ENCODE assay signal across 10 cellular contexts in the genomic region with DNA sequence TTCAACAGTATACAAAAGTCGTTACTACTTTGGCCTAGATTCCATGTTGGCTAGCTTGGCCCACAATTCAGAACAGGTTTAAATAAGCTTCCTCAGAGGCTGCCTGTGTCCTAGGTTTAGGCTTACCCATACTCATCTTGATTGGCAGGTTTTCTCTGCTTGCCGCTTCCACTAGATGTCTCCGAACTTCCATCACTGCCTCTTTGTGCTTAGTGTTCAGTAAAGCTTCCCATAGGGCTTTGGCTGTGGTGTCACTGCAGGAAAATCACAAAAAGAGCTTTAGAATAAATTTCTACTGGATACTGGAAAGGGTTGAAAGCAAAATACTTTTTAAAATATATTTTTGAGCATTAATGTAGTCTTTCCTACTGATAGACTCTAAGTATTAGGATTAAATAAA. TPM values are rescaled to one million over a fixed set of nuclear protein-coding genes. Genes with fewer than 3 reads are reported as not detected.
DNase-seq lines count a peak whose midpoint lies in the region; ATAC-seq and TF ChIP-seq lines count a peak whose summit lies in the region.
"Had no signal": no experiment of that assay in that cellular context is flagged by ENCODE, and none has a peak within 500 bp of the region (broad histone marks: within the 10 kb centered on the region; RNA-seq: fewer than 3 reads in every experiment).

No MANE protein-coding gene starts in this region.

- H3K4me1 Mint-ChIP-seq in endothelial cell (ENCODE audit: unreplicated experiment) = no peaks in the 10 kb centered on the region
- H3K4me1 Mint-ChIP-seq in naive thymus-derived CD8-positive, alpha-beta T cell = peaks cover 16 to 28% (median 27%) of the 10 kb centered on the region in 4 donors

- no peaks in the 10 kb centered on the region for H3K9me3 Mint-ChIP-seq in endothelial cell (ENCODE audit: unreplicated experiment)
- H3K9me3 Mint-ChIP-seq in naive thymus-derived CD8-positive, alpha-beta T cell = no peaks in the 10 kb centered on the region
- H3K9me3 Mint-ChIP-seq: activated naive CD8-positive, alpha-beta T cell treated with anti-CD3 and anti-CD28 coated beads, Interleukin-2, amount 10 ng/mL, durations not matched to agents 7 days and 5 days; T-helper 1 cell treated with Interleukin-12 subunit alpha and Interleukin-12 subunit beta and Interleukin-4 antibody, amounts not matched to agents 30 μg/mL and 1 μg/mL, for 36 hours had no signal

- no peak overlapping the region for H2AFZ ChIP-seq in neural cell (ENCODE audit: low read depth, low read length)

- no peak for ATAC-seq in naive thymus-derived CD8-positive, alpha-beta T cell
- no peak for ATAC-seq in HG03520 (IDR thresholded peaks at IDR 0.05; ENCODE audit: unreplicated experiment)

- peak; percentile 6 for TF ChIP-seq CTCF in GM12873 (IDR thresholded peaks at IDR 0.05; ENCODE audit: insufficient read depth, low read depth, low read length, missing control alignments)
- no peak for TF ChIP-seq CTCF in endothelial cell (IDR thresholded peaks at IDR 0.05; ENCODE audit: unreplicated experiment)
- peak; percentile 67 for TF ChIP-seq CTCF in neural cell (IDR thresholded peaks at IDR 0.05; ENCODE audit: poor library complexity, severe bottlenecking)

- H3K36me3 Mint-ChIP-seq in endothelial cell (ENCODE audit: low read depth, unreplicated experiment) = no peaks in the 10 kb centered on the region
- peaks cover under 1 to 38% (median 25%) of the 10 kb centered on the region in 3 donors for H3K36me3 Mint-ChIP-seq in naive thymus-derived CD8-positive, alpha-beta T cell

- no peaks in the 10 kb centered on the region for H3K27me3 Mint-ChIP-seq in endothelial cell (ENCODE audit: unreplicated experiment)
- no peaks in the 10 kb centered on the region for H3K27me3 Mint-ChIP-seq in naive thymus-derived CD8-positive, alpha-beta T cell
- H3K27me3 Mint-ChIP-seq: activated naive CD8-positive, alpha-beta T cell treated with anti-CD3 and anti-CD28 coated beads, Interleukin-2, amount 10 ng/mL, durations not matched to agents 7 days and 5 days had no signal

- H3K9me2 ChIP-seq in neural cell (ENCODE audit: insufficient read depth, low read length) = no peaks in the 10 kb centered on the region

- no peaks in the 10 kb centered on the region for H4K20me1 ChIP-seq in neural cell (ENCODE audit: insufficient read depth)

- H3K4me2 ChIP-seq in neural cell (ENCODE audit: low read length) = no peak overlapping the region

- TF ChIP-seq EP300 in neural cell (conservative IDR thresholded peaks at IDR 0.05; ENCODE audit: poor library complexity, severe bottlenecking) = no peak

- no peak overlapping the region for H3K27ac ChIP-seq in neural cell (ENCODE audit: low read length)
- no peak overlapping the region for H3K27ac ChIP-seq in effector memory CD4-positive, alpha-beta T cell (ENCODE audit: insufficient read depth, low read length, poor library complexity, severe bottlenecking)

- no peaks in the 10 kb centered on the region for H3F3A ChIP-seq in neural cell (ENCODE audit: insufficient read depth, low read length, poor library complexity, severe bottlenecking)

- H3K27me3 ChIP-seq in neural cell (ENCODE audit: insufficient read depth, low read depth, low read length) = no peaks in the 10 kb centered on the region
- H3K27me3 ChIP-seq in effector memory CD4-positive, alpha-beta T cell (replicated peaks; ENCODE audit: control insufficient read depth, insufficient read depth, low read length, poor library complexity, severe bottlenecking) = no peaks in the 10 kb centered on the region

- H3K27ac Mint-ChIP-seq in endothelial cell (ENCODE audit: unreplicated experiment) = no peak overlapping the region
- peak overlapping the region in 1 of 10 donors; percentile 52 for H3K27ac Mint-ChIP-seq in naive thymus-derived CD8-positive, alpha-beta T cell
- H3K27ac Mint-ChIP-seq: activated naive CD8-positive, alpha-beta T cell treated with anti-CD3 and anti-CD28 coated beads, Interleukin-2, amount 10 ng/mL, durations not matched to agents 7 days and 5 days; T-helper 1 cell treated with Interleukin-12 subunit alpha and Interleukin-12 subunit beta and Interleukin-4 antibody, amounts not matched to agents 30 μg/mL and 1 μg/mL, for 36 hours had no signal

- H3K9ac ChIP-seq in neural cell (ENCODE audit: low read length) = no peak overlapping the region

- H3K36me3 ChIP-seq in neural cell (ENCODE audit: insufficient read depth, low read length) = no peaks in the 10 kb centered on the region
- H3K36me3 ChIP-seq in effector memory CD4-positive, alpha-beta T cell (ENCODE audit: control insufficient read depth, insufficient read depth, low read length) = peaks cover 7% of the 10 kb centered on the region

- peak; percentile 70 for TF ChIP-seq RAD21 in neural cell (conservative IDR thresholded peaks at IDR 0.05)

- no peaks in the 10 kb centered on the region for H3K79me2 ChIP-seq in neural cell (replicated peaks; ENCODE audit: insufficient read depth, low read length)

- H3K4me1 ChIP-seq in effector memory CD4-positive, alpha-beta T cell (ENCODE audit: control insufficient read depth, insufficient read depth, low read length, poor library complexity, severe bottlenecking) = no peaks in the 10 kb centered on the region

- DNase-seq in NCI-H82 (lab: John Stamatoyannopoulos, UW) (peak; percentile 66), endothelial cell (ENCODE audit: low spot score) (peak; percentile 5), cortex of kidney (lab: John Stamatoyannopoulos, UW) (no peak)
- DNase-seq in naive thymus-derived CD8-positive, alpha-beta T cell = no peak
- DNase-seq in effector memory CD4-positive, alpha-beta T cell = no peak
- DNase-seq: activated naive CD8-positive, alpha-beta T cell treated with anti-CD3 and anti-CD28 coated beads, Interleukin-2, amount 10 ng/mL, durations not matched to agents 7 days and 5 days had no signal

- no peak overlapping the region for H3K4me3 Mint-ChIP-seq in endothelial cell (ENCODE audit: unreplicated experiment)
- no peak overlapping the region for H3K4me3 Mint-ChIP-seq in naive thymus-derived CD8-positive, alpha-beta T cell
- H3K4me3 Mint-ChIP-seq: activated naive CD8-positive, alpha-beta T cell treated with anti-CD3 and anti-CD28 coated beads, Interleukin-2, amount 10 ng/mL, durations not matched to agents 7 days and 5 days; T-helper 1 cell treated with Interleukin-12 subunit alpha and Interleukin-12 subunit beta and Interleukin-4 antibody, amounts not matched to agents 30 μg/mL and 1 μg/mL, for 36 hours had no signal

- no peaks in the 10 kb centered on the region for H3K9me3 ChIP-seq in neural cell (ENCODE audit: low read length)
- no peaks in the 10 kb centered on the region for H3K9me3 ChIP-seq in effector memory CD4-positive, alpha-beta T cell (ENCODE audit: control insufficient read depth, low read length)

- no peak overlapping the region for H3K4me3 ChIP-seq in neural cell (ENCODE audit: low read length)
- H3K4me3 ChIP-seq in effector memory CD4-positive, alpha-beta T cell (ENCODE audit: insufficient read depth, low read depth, low read length, poor library complexity, severe bottlenecking) = no peak overlapping the region

- POLR2A ChIA-PET in naive thymus-derived CD8-positive, alpha-beta T cell (lab: Charles Lee) = no interaction called here

TF ChIP-seq in neural cell, 6 proteins besides CTCF, POLR2A, EP300 and RAD21:
- TF ChIP-seq EZH2 (IDR thresholded peaks at IDR 0.05; ENCODE audit: borderline replicate concordance, insufficient read depth, low read length, poor library complexity, severe bottlenecking) (no peak), POLR2AphosphoS5 (IDR thresholded peaks at IDR 0.05) (no peak), SMC3 (conservative IDR thresholded peaks at IDR 0.05; ENCODE audit: poor library complexity) (peak; percentile 63), MXI1 (conservative IDR thresholded peaks at IDR 0.05; ENCODE audit: poor library complexity, severe bottlenecking) (no peak), TAF1 (IDR thresholded peaks at IDR 0.05; ENCODE audit: low read depth) (no peak)
- TF ChIP-seq, protein P1, sequence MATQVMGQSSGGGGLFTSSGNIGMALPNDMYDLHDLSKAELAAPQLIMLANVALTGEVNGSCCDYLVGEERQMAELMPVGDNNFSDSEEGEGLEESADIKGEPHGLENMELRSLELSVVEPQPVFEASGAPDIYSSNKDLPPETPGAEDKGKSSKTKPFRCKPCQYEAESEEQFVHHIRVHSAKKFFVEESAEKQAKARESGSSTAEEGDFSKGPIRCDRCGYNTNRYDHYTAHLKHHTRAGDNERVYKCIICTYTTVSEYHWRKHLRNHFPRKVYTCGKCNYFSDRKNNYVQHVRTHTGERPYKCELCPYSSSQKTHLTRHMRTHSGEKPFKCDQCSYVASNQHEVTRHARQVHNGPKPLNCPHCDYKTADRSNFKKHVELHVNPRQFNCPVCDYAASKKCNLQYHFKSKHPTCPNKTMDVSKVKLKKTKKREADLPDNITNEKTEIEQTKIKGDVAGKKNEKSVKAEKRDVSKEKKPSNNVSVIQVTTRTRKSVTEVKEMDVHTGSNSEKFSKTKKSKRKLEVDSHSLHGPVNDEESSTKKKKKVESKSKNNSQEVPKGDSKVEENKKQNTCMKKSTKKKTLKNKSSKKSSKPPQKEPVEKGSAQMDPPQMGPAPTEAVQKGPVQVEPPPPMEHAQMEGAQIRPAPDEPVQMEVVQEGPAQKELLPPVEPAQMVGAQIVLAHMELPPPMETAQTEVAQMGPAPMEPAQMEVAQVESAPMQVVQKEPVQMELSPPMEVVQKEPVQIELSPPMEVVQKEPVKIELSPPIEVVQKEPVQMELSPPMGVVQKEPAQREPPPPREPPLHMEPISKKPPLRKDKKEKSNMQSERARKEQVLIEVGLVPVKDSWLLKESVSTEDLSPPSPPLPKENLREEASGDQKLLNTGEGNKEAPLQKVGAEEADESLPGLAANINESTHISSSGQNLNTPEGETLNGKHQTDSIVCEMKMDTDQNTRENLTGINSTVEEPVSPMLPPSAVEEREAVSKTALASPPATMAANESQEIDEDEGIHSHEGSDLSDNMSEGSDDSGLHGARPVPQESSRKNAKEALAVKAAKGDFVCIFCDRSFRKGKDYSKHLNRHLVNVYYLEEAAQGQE (IDR thresholded peaks at IDR 0.05; ENCODE audit: borderline replicate concordance) = no peak

RNA-seq across cellular contexts. Expression of gene SCFD2, which starts 52.4 kb away (rescaled TPM):
- total RNA-seq in endothelial cell (ENCODE audit: unreplicated experiment) = 13.6 TPM
- 5.0 and 8.3 TPM in 2 replicates for polyA plus RNA-seq in neural cell
- 20.5 and 20.8 TPM in 2 replicates for polyA minus RNA-seq in neural cell
- 10 to 100 TPM; 14.3 to 14.8 TPM for total RNA-seq in naive thymus-derived CD8-positive, alpha-beta T cell
- polyA plus RNA-seq in naive thymus-derived CD8-positive, alpha-beta T cell = 10 to 100 TPM; 17.2 to 21.7 (median 18.9) TPM

Comparison
In these comparisons a context has a peak if more than half of its experiments do, and no peak if none do; other contexts are left out.
1. DNase-seq: peak in NCI-H82 (single experiment) and endothelial cell (single experiment); none in naive thymus-derived CD8-positive, alpha-beta T cell (0 of 10), cortex of kidney (single experiment) and effector memory CD4-positive, alpha-beta T cell (0 of 3).